22 cellular contexts compared by ENCODE assay signal in genomic region chr18:48050176-48050575, GRCh38.
DNase-seq lines count a peak whose midpoint lies in the region; ATAC-seq and TF ChIP-seq lines count a peak whose summit lies in the region.
"Had no signal": no experiment of that assay in that cellular context is flagged by ENCODE, and none has a peak within 500 bp of the region (broad histone marks: within the 10 kb centered on the region; RNA-seq: fewer than 3 reads in every experiment).

No MANE protein-coding gene starts in this region.

- H3K4me1 ChIP-seq in esophagus (ENCODE audit: control insufficient read depth in 2 of 2, insufficient read depth in 2 of 2, low read length in 1 of 2): peaks cover 6 to 29% of the 10 kb centered on the region in 2 donors
- peaks cover 0 to 10% (median 9%) of the 10 kb centered on the region in 4 donors for H3K4me1 ChIP-seq in upper lobe of left lung
- H3K4me1 ChIP-seq: Caco-2, SJSA1 had no signal

- ATAC-seq in upper lobe of left lung (ENCODE audit: low FRiP score in 2 of 2): peak; percentile 13 to 66
- ATAC-seq: stimulated activated naive CD8-positive, alpha-beta T cell treated with anti-CD3 and anti-CD28 coated beads, Interleukin-15, amount 100 ng/mL, for 72 hours had no signal

- TF ChIP-seq EP300 in upper lobe of left lung (IDR thresholded peaks at IDR 0.05): no peak

- peaks cover 0 to 4% of the 10 kb centered on the region in 2 donors for H3K9me3 ChIP-seq in esophagus (ENCODE audit: control insufficient read depth in 2 of 2, insufficient read depth in 1 of 2, low read depth in 1 of 2, low read length in 1 of 2)
- no peaks in the 10 kb centered on the region for H3K9me3 ChIP-seq in upper lobe of left lung
- H3K9me3 ChIP-seq: Caco-2, SJSA1 had no signal

- no peak overlapping the region for H3K4me3 ChIP-seq in esophagus (ENCODE audit: low read depth in 1 of 2, low read length in 2 of 2)
- no peak overlapping the region for H3K4me3 ChIP-seq in upper lobe of left lung
- H3K4me3 ChIP-seq in coronary artery: no peak overlapping the region
- H3K4me3 ChIP-seq: cardiac muscle cell, SJSA1 had no signal

- DNase-seq in NCI-H69 (lab: John Stamatoyannopoulos, UW): peak; percentile 37
- peak; percentile 58 for DNase-seq in myocyte (ENCODE audit: low read depth)
- DNase-seq in upper lobe of left lung: peak; percentile 58 to 61
- no peak for DNase-seq in coronary artery (ENCODE audit: low spot score)
- DNase-seq in KBM-7: no peak
- DNase-seq in putamen (ENCODE audit: low spot score): no peak
- DNase-seq: activated CD4-positive, CD25-positive, alpha-beta regulatory T cell treated with anti-CD3 and anti-CD28 coated beads, Interleukin-2, amount 50 U/mL, for 72 hours; activated naive CD4-positive, alpha-beta T cell; amygdala; Caco-2; DND-41; GOT3; midbrain; NCI-H1436; NCI-H2107; NCI-H510A; nephron progenitor cell; stimulated activated naive CD8-positive, alpha-beta T cell treated with anti-CD3 and anti-CD28 coated beads, Interleukin-15, amount 100 ng/mL, for 72 hours; T-helper 1 cell had no signal

- 39 to 47% methylated on average over 7 of the region's 7 CpGs for WGBS in esophagus, 2 donors
- WGBS in upper lobe of left lung, 2 donors: 71% methylated on average over 7 of the region's 7 CpGs; no CpG with 5 or more reads in 1 of the 2 donors

- peak overlapping the region; percentile 90 to 93 for H3K27ac ChIP-seq in esophagus (ENCODE audit: low read depth in 2 of 2, low read length in 1 of 2)
- no peak overlapping the region for H3K27ac ChIP-seq in upper lobe of left lung
- H3K27ac ChIP-seq in coronary artery: no peak overlapping the region
- H3K27ac ChIP-seq: cardiac muscle cell, SJSA1 had no signal

- H3K36me3 ChIP-seq in esophagus (ENCODE audit: control insufficient read depth in 2 of 2, insufficient read depth in 2 of 2, low read length in 1 of 2) (peaks cover 0 to 10% of the 10 kb centered on the region in 2 donors), upper lobe of left lung (no peaks in the 10 kb centered on the region)
- H3K36me3 ChIP-seq: cardiac muscle cell, SJSA1 had no signal

- in situ Hi-C loops in KBM-7 (cut with MboI; ENCODE audit: low pct_unique_long_range_greater_than_20kb, low sequenced_read_pairs): no loop called here

- TF ChIP-seq POLR2A in upper lobe of left lung (IDR thresholded peaks at IDR 0.05): no peak

- TF ChIP-seq CTCF in upper lobe of left lung (IDR thresholded peaks at IDR 0.05): no peak
- TF ChIP-seq CTCF in coronary artery (IDR thresholded peaks at IDR 0.05): no peak

- H3K27me3 ChIP-seq in esophagus (ENCODE audit: control insufficient read depth in 1 of 2, insufficient read depth in 2 of 2, low read length in 2 of 2) (no peaks in the 10 kb centered on the region), upper lobe of left lung (no peaks in the 10 kb centered on the region)
- H3K27me3 ChIP-seq: cardiac muscle cell had no signal

Comparison
In these comparisons a context has a peak if more than half of its experiments do, and no peak if none do; other contexts are left out.
1. DNase-seq: peak in NCI-H69 (single experiment), myocyte (single experiment) and upper lobe of left lung (2 of 2); none in coronary artery (single experiment), KBM-7 (single experiment) and putamen (single experiment).
2. H3K27ac ChIP-seq: peak in esophagus (2 of 2); none in upper lobe of left lung (0 of 4) and coronary artery (0 of 2).